In the genomic region with DNA sequence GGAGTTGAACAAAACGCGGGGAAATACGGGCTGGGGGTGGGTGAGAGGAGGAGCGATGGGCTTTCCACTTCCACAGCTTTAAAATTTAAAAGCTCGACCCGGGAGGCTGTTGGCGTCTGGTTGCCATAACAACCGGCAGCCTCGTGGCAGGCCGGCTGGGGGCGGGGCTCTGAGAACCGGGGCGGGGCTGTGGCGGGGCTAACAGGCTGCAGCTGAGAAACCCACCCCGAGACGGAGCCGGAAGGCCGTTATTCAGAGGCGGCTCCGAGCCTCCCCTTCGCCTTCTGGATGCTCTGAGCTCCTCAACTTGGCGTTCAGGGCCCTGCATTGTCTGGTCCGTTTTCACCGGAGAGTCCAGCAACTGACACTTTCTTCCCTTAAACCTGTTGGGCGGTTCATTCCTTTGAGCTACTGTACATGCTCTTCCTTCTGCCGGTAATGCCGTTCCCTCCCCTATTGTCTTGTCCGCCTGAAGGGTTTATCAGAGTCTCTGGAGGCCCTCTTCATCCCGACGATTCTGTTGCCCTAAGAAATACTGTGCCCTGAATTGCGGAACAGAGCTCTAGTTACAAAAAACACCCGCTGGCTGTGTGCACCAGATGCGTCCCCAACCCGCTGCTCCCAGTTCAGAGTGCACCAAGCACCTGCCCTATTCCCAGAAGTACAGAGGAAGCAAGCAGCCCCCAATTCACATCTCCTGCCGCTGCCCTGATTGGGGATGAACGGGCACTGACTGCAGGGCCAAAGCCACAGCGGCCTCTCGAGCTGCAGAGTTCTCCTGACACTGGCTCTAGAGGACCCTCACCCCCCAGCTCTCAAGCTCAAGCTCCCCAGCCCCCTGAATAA, we compare ENCODE assay signal across 8 cellular contexts. TPM values are rescaled to one million over a fixed set of nuclear protein-coding genes. Genes with fewer than 3 reads are reported as not detected.
DNase-seq lines count a peak whose midpoint lies in the region; ATAC-seq and TF ChIP-seq lines count a peak whose summit lies in the region.

No MANE protein-coding gene starts in this region.

- H3K4me1 ChIP-seq in PC-3 (ENCODE audit: insufficient read depth, low read length) (no peaks in the 10 kb centered on the region; the same call in 1 of the 2 replicates), fibroblast of lung (ENCODE audit: control insufficient read depth, extremely low read depth, insufficient read depth, low read length) (peaks cover 2% of the 10 kb centered on the region)

- no peaks in the 10 kb centered on the region for H3K9me3 Mint-ChIP-seq in naive thymus-derived CD8-positive, alpha-beta T cell
- no peaks in the 10 kb centered on the region for H3K9me3 Mint-ChIP-seq in stimulated activated memory B cell treated with anti-CD40 and anti-IgM and Interleukin-4, amounts not matched to agents 10 μg/mL and 1 μg/mL and 100 μg/mL, for 72 hours

- POLR2A ChIA-PET in PC-3 (lab: Charles Lee; ENCODE audit: unreplicated experiment) = interaction anchor here (0.5 to 1.2 kb wide), 9 partner anchors 15 to 381 kb away, joined by 3 to 10 read pairs (median 4); a partner anchor contains a TSS
- POLR2A ChIA-PET in naive thymus-derived CD8-positive, alpha-beta T cell (lab: Charles Lee) = interaction anchor here (0.8 to 3.9 kb wide), 20 partner anchors 9 to 463 kb away, joined by 3 to 60 read pairs (median 6); a partner anchor contains a TSS

- H3K27ac ChIP-seq in PC-3 (ENCODE audit: low read length) = peak overlapping the region; percentile 76
- H3K27ac ChIP-seq in fibroblast of lung (ENCODE audit: insufficient read depth, low read length) = peak overlapping the region; percentile 70

- DNase-seq in DMS114 treated with DMSO at 0.1 percent for 48 hours (lab: John Stamatoyannopoulos, UW; ENCODE audit: unreplicated experiment) (peak; percentile 55), HUDEP-2 (lab: John Stamatoyannopoulos, UW; ENCODE audit: unreplicated experiment in 76 of 76) (peak in 70 of 76 experiments; percentile 2 to 90 (median 74)), PC-3 (peak; percentile 64), activated T-helper 1 cell treated with Interleukin-2 at 50 U/mL for 16 hours (ENCODE audit: low read depth) (peak; percentile 86), fibroblast of lung (ENCODE audit: low read depth in 2 of 2) (peak; percentile 71 to 78)
- DNase-seq in naive thymus-derived CD8-positive, alpha-beta T cell = peak; percentile 91 to 98 (median 94)

- no peaks in the 10 kb centered on the region for H3K27me3 ChIP-seq in PC-3 (ENCODE audit: low read length)
- H3K27me3 ChIP-seq in fibroblast of lung (ENCODE audit: control insufficient read depth, insufficient read depth, low read length) = no peaks in the 10 kb centered on the region

- H3K27ac Mint-ChIP-seq in naive thymus-derived CD8-positive, alpha-beta T cell = peak overlapping the region; percentile 86 to 95 (median 94)
- H3K27ac Mint-ChIP-seq in stimulated activated memory B cell treated with anti-CD40 and anti-IgM and Interleukin-4, amounts not matched to agents 10 μg/mL and 1 μg/mL and 100 μg/mL, for 72 hours = peak overlapping the region; percentile 84

- H4K20me1 ChIP-seq in PC-3 (ENCODE audit: low read length) (no peaks in the 10 kb centered on the region), fibroblast of lung (ENCODE audit: control insufficient read depth, extremely low read depth, insufficient read depth, low read length) (no peaks in the 10 kb centered on the region)

- peaks cover 10 to 23% (median 18%) of the 10 kb centered on the region in 4 donors for H3K4me1 Mint-ChIP-seq in naive thymus-derived CD8-positive, alpha-beta T cell
- peaks cover 27% of the 10 kb centered on the region for H3K4me1 Mint-ChIP-seq in stimulated activated memory B cell treated with anti-CD40 and anti-IgM and Interleukin-4, amounts not matched to agents 10 μg/mL and 1 μg/mL and 100 μg/mL, for 72 hours

- TF ChIP-seq CTCF in PC-3 (conservative IDR thresholded peaks at IDR 0.05; ENCODE audit: low read depth, low read length) = no peak
- no peak for TF ChIP-seq CTCF in fibroblast of lung (conservative IDR thresholded peaks at IDR 0.05 in 1 of 2, IDR thresholded peaks at IDR 0.05 in 1 of 2; ENCODE audit: low read depth in 1 of 2, low read length in 2 of 2)

- H3K4me2 ChIP-seq in PC-3 (ENCODE audit: low read length) = peak overlapping the region; percentile 100
- peak overlapping the region; percentile 93 for H3K4me2 ChIP-seq in fibroblast of lung (ENCODE audit: extremely low read depth, insufficient read depth, low read length)

- H3K9ac ChIP-seq in PC-3 (ENCODE audit: low read length) (peak overlapping the region; percentile 94), fibroblast of lung (ENCODE audit: insufficient read depth, low read length) (peak overlapping the region; percentile 75)

- H3K9me2 ChIP-seq in PC-3 (replicated peaks; ENCODE audit: low read length) = no peaks in the 10 kb centered on the region

- H3K4me3 ChIP-seq in PC-3 (ENCODE audit: low read length) = peak overlapping the region; percentile 94
- H3K4me3 ChIP-seq in fibroblast of lung (replicated peaks in 1 of 4; ENCODE audit: control extremely low read depth in 1 of 4, insufficient read depth in 1 of 4, low read depth in 3 of 4, low read length in 4 of 4) = peak overlapping the region; percentile 80 to 96 (median 81)

- H3K27me3 Mint-ChIP-seq in naive thymus-derived CD8-positive, alpha-beta T cell = no peaks in the 10 kb centered on the region
- no peaks in the 10 kb centered on the region for H3K27me3 Mint-ChIP-seq in stimulated activated memory B cell treated with anti-CD40 and anti-IgM and Interleukin-4, amounts not matched to agents 10 μg/mL and 1 μg/mL and 100 μg/mL, for 72 hours

- CTCF ChIA-PET in PC-3 (lab: Charles Lee) = no interaction called here

- no peaks in the 10 kb centered on the region for H3F3A ChIP-seq in PC-3 (ENCODE audit: low read length, unreplicated experiment)

- H3K9me3 ChIP-seq in PC-3 (ENCODE audit: low read length) (no peaks in the 10 kb centered on the region), fibroblast of lung (ENCODE audit: control insufficient read depth, insufficient read depth, low read depth, low read length) (no peaks in the 10 kb centered on the region)

- TSS peak; percentile 78 for BruUV-seq in PC-3 (replicated peaks; lab: Mats Ljungman, UMichigan)

- ATAC-seq in GM21390 (IDR thresholded peaks at IDR 0.05; ENCODE audit: unreplicated experiment) (peak; percentile 59), PC-3 (peak; percentile 64)
- ATAC-seq in naive thymus-derived CD8-positive, alpha-beta T cell = peak; percentile 77 to 81
- peak; percentile 88 for ATAC-seq in stimulated activated memory B cell treated with anti-CD40 and anti-IgM and Interleukin-4, amounts not matched to agents 10 μg/mL and 1 μg/mL and 100 μg/mL, for 72 hours

- H2AFZ ChIP-seq in PC-3 (ENCODE audit: low read length) (peak overlapping the region; percentile 99), fibroblast of lung (ENCODE audit: low read length) (peak overlapping the region; percentile 94)

- peak overlapping the region; percentile 87 to 95 (median 92) for H3K4me3 Mint-ChIP-seq in naive thymus-derived CD8-positive, alpha-beta T cell
- peak overlapping the region; percentile 91 for H3K4me3 Mint-ChIP-seq in stimulated activated memory B cell treated with anti-CD40 and anti-IgM and Interleukin-4, amounts not matched to agents 10 μg/mL and 1 μg/mL and 100 μg/mL, for 72 hours

- H3K36me3 ChIP-seq in PC-3 (ENCODE audit: low read depth, low read length) (no peaks in the 10 kb centered on the region), fibroblast of lung (ENCODE audit: control insufficient read depth, insufficient read depth, low read length) (peaks cover 1% of the 10 kb centered on the region)

- H3K79me2 ChIP-seq in PC-3 (ENCODE audit: low read length) = peaks cover 24% of the 10 kb centered on the region
- peaks cover 11% of the 10 kb centered on the region for H3K79me2 ChIP-seq in fibroblast of lung (ENCODE audit: control insufficient read depth, insufficient read depth, low read length)

- peaks cover 0 to 6% (median under 1%) of the 10 kb centered on the region in 3 donors for H3K36me3 Mint-ChIP-seq in naive thymus-derived CD8-positive, alpha-beta T cell
- no peaks in the 10 kb centered on the region for H3K36me3 Mint-ChIP-seq in stimulated activated memory B cell treated with anti-CD40 and anti-IgM and Interleukin-4, amounts not matched to agents 10 μg/mL and 1 μg/mL and 100 μg/mL, for 72 hours

- intact Hi-C loops in PC-3 (cut with micrococcal nuclease) = loop anchor here (5.0 to 10.0 kb wide), 2 partner anchors 67 to 210 kb away; a partner anchor contains a TSS

RNA-seq across cellular contexts. Expression of a gene that starts 0.6 kb away (rescaled TPM):
- 0.58 and 1.2 TPM in 2 replicates for total RNA-seq in PC-3 (2014; rRNA removed)
- total RNA-seq in fibroblast of lung = 0.26 and 0.50 TPM in 2 replicates
- polyA plus RNA-seq in fibroblast of lung = 0.84 and 0.95 TPM in 2 replicates
- polyA plus RNA-seq in fibroblast of lung (2012) = 0.54 and 0.82 TPM in 2 replicates
- polyA minus RNA-seq in fibroblast of lung (ENCODE audit: low replicate concordance) = 0.89 and 1.5 TPM in 2 replicates
- total RNA-seq in naive thymus-derived CD8-positive, alpha-beta T cell = under 1 TPM; 0.26 to 0.30 TPM
- polyA plus RNA-seq in naive thymus-derived CD8-positive, alpha-beta T cell = under 1 TPM in 2 of 3 donors, not detected in 1; 0.34 to 0.48 TPM

RNA-seq across cellular contexts. Expression of a gene that starts 0.9 kb away (rescaled TPM):
- total RNA-seq in PC-3 (2014; rRNA removed) = 22.6 and 25.1 TPM in 2 replicates
- total RNA-seq in fibroblast of lung = 26.2 and 26.3 TPM in 2 replicates
- 8.4 and 11.9 TPM in 2 replicates for polyA plus RNA-seq in fibroblast of lung
- polyA plus RNA-seq in fibroblast of lung (2012) = 10.6 and 11.0 TPM in 2 replicates
- polyA minus RNA-seq in fibroblast of lung (ENCODE audit: low replicate concordance) = 9.0 and 22.6 TPM in 2 replicates
- 10 to 100 TPM; 31.5 to 37.0 TPM for total RNA-seq in naive thymus-derived CD8-positive, alpha-beta T cell
- 1 to 10 TPM; 4.3 to 9.0 (median 4.5) TPM for polyA plus RNA-seq in naive thymus-derived CD8-positive, alpha-beta T cell

RNA-seq across cellular contexts. Expression of a gene that starts 32.0 kb away (rescaled TPM):
- 8.6 and 10.4 TPM in 2 replicates for total RNA-seq in PC-3 (2014; rRNA removed)
- 6.9 and 7.1 TPM in 2 replicates for total RNA-seq in fibroblast of lung
- polyA plus RNA-seq in fibroblast of lung = 3.1 TPM in 2 replicates
- 4.5 and 5.5 TPM in 2 replicates for polyA plus RNA-seq in fibroblast of lung (2012)
- polyA minus RNA-seq in fibroblast of lung (ENCODE audit: low replicate concordance) = 10.2 and 12.0 TPM in 2 replicates
- 10 to 100 TPM; 29.1 to 34.7 TPM for total RNA-seq in naive thymus-derived CD8-positive, alpha-beta T cell
- polyA plus RNA-seq in naive thymus-derived CD8-positive, alpha-beta T cell = 10 to 100 TPM; 14.3 to 17.3 (median 16.8) TPM

RNA-seq across cellular contexts. Expression of a gene that starts 41.6 kb away (rescaled TPM):
- total RNA-seq in PC-3 (2014; rRNA removed) = 49.9 and 64.3 TPM in 2 replicates
- 17.2 and 21.5 TPM in 2 replicates for total RNA-seq in fibroblast of lung
- polyA plus RNA-seq in fibroblast of lung = 14.0 and 19.7 TPM in 2 replicates
- 19.7 and 29.1 TPM in 2 replicates for polyA plus RNA-seq in fibroblast of lung (2012)
- polyA minus RNA-seq in fibroblast of lung (ENCODE audit: low replicate concordance) = 13.1 and 20.3 TPM in 2 replicates
- 10 to 100 TPM; 56.7 to 59.3 TPM for total RNA-seq in naive thymus-derived CD8-positive, alpha-beta T cell
- 100 to 1,000 TPM in 2 of 3 donors, 10 to 100 TPM in 1; 90.0 to 131 (median 119) TPM for polyA plus RNA-seq in naive thymus-derived CD8-positive, alpha-beta T cell

RNA-seq across cellular contexts. Expression of a gene that starts 53.2 kb away (rescaled TPM):
- not detected in 2 replicates for total RNA-seq in PC-3 (2014; rRNA removed)
- not detected in 2 replicates for total RNA-seq in fibroblast of lung
- polyA plus RNA-seq in fibroblast of lung = not detected in 2 replicates
- polyA plus RNA-seq in fibroblast of lung (2012) = not detected in 2 replicates
- 6.4 TPM in 1 of 2 replicates, not detected in the other for polyA minus RNA-seq in fibroblast of lung (ENCODE audit: low replicate concordance)
- total RNA-seq in naive thymus-derived CD8-positive, alpha-beta T cell = not detected
- not detected for polyA plus RNA-seq in naive thymus-derived CD8-positive, alpha-beta T cell

Comparison
In these comparisons a context has a peak if more than half of its experiments do, and no peak if none do; other contexts are left out.
1. Peak in every context shown above with its lines: DNase-seq, ATAC-seq, H3K4me3 ChIP-seq and H3K27ac ChIP-seq.